In the genomic region with DNA sequence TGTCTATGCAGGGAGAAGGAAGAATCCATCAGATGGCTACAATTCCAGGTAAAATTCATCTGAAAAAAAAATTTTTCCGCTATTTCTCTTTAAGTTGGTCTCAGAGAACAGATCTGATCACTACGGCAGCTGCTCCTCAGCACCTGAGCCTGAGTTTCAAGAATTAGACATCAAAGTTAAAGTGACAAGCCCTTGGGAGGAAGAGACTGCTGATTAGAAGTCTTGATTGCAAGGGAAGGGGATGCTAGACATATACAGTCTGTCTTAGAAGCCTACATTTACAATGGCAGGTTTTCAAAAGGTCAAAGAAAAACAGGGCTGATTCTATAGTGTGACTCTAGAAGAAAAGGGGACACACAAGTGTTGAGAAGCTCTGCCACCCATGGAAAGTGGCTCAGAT, we compare ENCODE assay signal across 37 cellular contexts. TPM values are rescaled to one million over a fixed set of nuclear protein-coding genes. Genes with fewer than 3 reads are reported as not detected.
"Had no signal": no experiment of that assay in that cellular context is flagged by ENCODE, and none has a peak within 500 bp of the region (broad histone marks: within the 10 kb centered on the region; RNA-seq: fewer than 3 reads in every experiment).

No MANE protein-coding gene starts in this region.

- H3K4me3 ChIP-seq: MG63 had no signal

- H3K27me3 ChIP-seq: MG63 had no signal

- H3K36me3 ChIP-seq: MG63 had no signal

- H3K9ac ChIP-seq: KMS-11 had no signal

- H3K27ac ChIP-seq: KMS-11 had no signal

- H3K4me2 ChIP-seq: KMS-11 had no signal

- H3K9me3 ChIP-seq: MG63 had no signal

- DNase-seq: Karpas-422, Kasumi-1, MG63, MM.1S, MV-4-11, NCI-H1048, NCI-H1092, NCI-H1092 treated with DMSO at 0.1 percent for 48 hours, NCI-H1105, NCI-H1105 treated with DMSO at 0.1 percent for 48 hours, NCI-H1417, NCI-H1417 treated with DMSO at 0.1 percent for 48 hours, NCI-H1436, NCI-H1436 treated with DMSO at 0.1 percent for 48 hours, NCI-H146, NCI-H1694, NCI-H1694 treated with DMSO at 0.1 percent for 48 hours, NCI-H187, NCI-H187 treated with DMSO at 0.1 percent for 48 hours, NCI-H1930, NCI-H2029, NCI-H2029 treated with DMSO at 0.1 percent for 48 hours, NCI-H2081, NCI-H2081 treated with DMSO at 0.1 percent for 48 hours, NCI-H2107, NCI-H2171, NCI-H2171 treated with DMSO at 0.1 percent for 48 hours, NCI-H2227 treated with DMSO at 0.1 percent for 48 hours, NCI-H226, NCI-H345, NCI-H446, NCI-H446 treated with DMSO at 0.1 percent for 48 hours, NCI-H510A, NCI-H510A treated with DMSO at 0.1 percent for 48 hours, NCI-H524 had no signal

RNA-seq across cellular contexts. Expression of gene SUSD4, which starts 48.3 kb away (rescaled TPM):
- total RNA-seq: NCI-H460 had no signal
